8 cellular contexts compared by ENCODE assay signal in the genomic region with DNA sequence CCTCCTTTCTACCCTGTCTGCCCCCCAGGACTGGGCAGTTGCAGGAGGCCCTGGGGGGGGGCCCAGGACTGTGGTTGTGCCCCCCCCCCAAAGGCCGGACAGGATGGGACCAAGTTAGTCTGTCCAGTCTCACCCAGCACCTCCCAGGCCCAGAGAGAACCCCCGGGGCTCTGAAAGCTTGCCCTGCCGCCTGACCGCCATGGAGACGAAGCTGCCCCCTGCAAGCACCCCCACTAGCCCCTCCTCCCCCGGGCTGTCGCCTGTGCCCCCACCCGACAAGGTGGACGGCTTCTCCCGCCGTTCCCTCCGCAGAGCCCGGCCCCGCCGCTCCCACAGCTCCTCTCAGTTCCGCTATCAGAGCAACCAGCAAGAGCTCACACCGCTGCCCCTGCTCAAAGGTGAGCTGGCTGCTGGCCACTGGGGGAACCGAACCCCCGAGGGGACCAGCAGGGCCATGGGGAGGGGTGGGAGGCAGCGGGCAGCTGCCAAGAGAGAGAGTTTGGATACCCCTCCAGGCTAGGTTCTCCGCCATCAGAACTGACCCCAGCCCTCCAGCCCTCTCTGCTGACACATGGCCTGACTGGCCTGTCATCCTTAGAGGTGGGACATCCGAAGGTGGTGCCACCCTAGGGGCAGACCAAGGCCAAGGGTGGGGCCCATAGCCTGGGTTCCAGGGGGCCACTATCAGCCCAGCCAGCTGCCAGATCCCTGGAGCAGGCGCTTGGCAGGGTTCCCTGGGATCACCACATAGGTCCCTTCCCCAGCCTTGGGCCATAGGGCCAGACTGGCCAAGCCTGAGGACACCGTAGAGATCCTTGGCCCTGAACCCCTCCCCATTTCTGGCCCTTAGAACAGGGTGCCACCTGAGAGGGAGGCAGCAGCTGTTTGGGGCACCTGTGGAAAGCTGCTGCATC. TPM values are rescaled to one million over a fixed set of nuclear protein-coding genes. Genes with fewer than 3 reads are reported as not detected.
DNase-seq lines count a peak whose midpoint lies in the region; ATAC-seq and TF ChIP-seq lines count a peak whose summit lies in the region.

No MANE protein-coding gene starts in this region.

- TF ChIP-seq CTCF in DOHH2 (IDR thresholded peaks at IDR 0.05; ENCODE audit: low read depth, low read length, poor library complexity, severe bottlenecking) (no peak), esophagus muscularis mucosa (IDR thresholded peaks at IDR 0.05) (no peak), progenitor cell of endocrine pancreas (IDR thresholded peaks at IDR 0.05; ENCODE audit: unreplicated experiment) (no peak), testis (IDR thresholded peaks at IDR 0.05) (no peak)

- peaks cover 19% of the 10 kb centered on the region for H3K36me3 Mint-ChIP-seq in T-cell
- peaks cover 5% of the 10 kb centered on the region for H3K36me3 Mint-ChIP-seq in progenitor cell of endocrine pancreas (ENCODE audit: insufficient read depth)

- DNase-seq in T-cell (no peak), esophagus muscularis mucosa (ENCODE audit: extremely low spot score) (no peak), progenitor cell of endocrine pancreas (ENCODE audit: low spot score, unreplicated experiment) (no peak), amniotic stem cell (lab: John Stamatoyannopoulos, UW) (no peak), SHP77 (lab: John Stamatoyannopoulos, UW) (no peak), testis (no peak), 8988T (no peak)

- H3K4me3 Mint-ChIP-seq in T-cell (peak overlapping the region; percentile 90 to 94 (median 93)), progenitor cell of endocrine pancreas (ENCODE audit: low read depth) (peak overlapping the region; percentile 87)

- no peak for ATAC-seq in T-cell (replicated peaks in 1 of 4)

- H3K4me1 Mint-ChIP-seq in T-cell (peaks cover 14 to 23% (median 18%) of the 10 kb centered on the region in 3 donors), progenitor cell of endocrine pancreas (ENCODE audit: low read depth) (peaks cover 6% of the 10 kb centered on the region)

- no peak for TF ChIP-seq EP300 in esophagus muscularis mucosa (IDR thresholded peaks at IDR 0.05)

- H3K27ac ChIP-seq in DOHH2 (ENCODE audit: low read depth, low read length) (no peak overlapping the region), esophagus muscularis mucosa (replicated peaks in 1 of 4) (peak overlapping the region in 3 of 4 donors; percentile 97 to 99 (median 97)), testis (no peak overlapping the region)

- peak overlapping the region; percentile 72 for H3K4me2 ChIP-seq in DOHH2 (ENCODE audit: low read length)

- H4K20me1 ChIP-seq in DOHH2 (ENCODE audit: control insufficient read depth, insufficient read depth, low read depth, low read length) = no peaks in the 10 kb centered on the region

- H3K4me1 ChIP-seq in DOHH2 (ENCODE audit: control insufficient read depth, low read length) = peaks cover 19% of the 10 kb centered on the region
- peaks cover 24 to 30% (median 28%) of the 10 kb centered on the region in 4 donors for H3K4me1 ChIP-seq in esophagus muscularis mucosa
- peaks cover 18% of the 10 kb centered on the region for H3K4me1 ChIP-seq in testis

- H3K27ac Mint-ChIP-seq in T-cell (no peak overlapping the region), progenitor cell of endocrine pancreas (no peak overlapping the region)

- no peaks in the 10 kb centered on the region for H3K9me2 ChIP-seq in DOHH2 (replicated peaks; ENCODE audit: control insufficient read depth, low read length)

- TF ChIP-seq POLR2A in esophagus muscularis mucosa (IDR thresholded peaks at IDR 0.05; ENCODE audit: low read depth) (no peak), testis (IDR thresholded peaks at IDR 0.05) (no peak)

- H3K27me3 Mint-ChIP-seq in T-cell = no peaks in the 10 kb centered on the region
- H3K27me3 Mint-ChIP-seq in progenitor cell of endocrine pancreas = peaks cover 3% of the 10 kb centered on the region

- no peaks in the 10 kb centered on the region for H3K27me3 ChIP-seq in DOHH2 (ENCODE audit: control insufficient read depth, low read length)
- no peaks in the 10 kb centered on the region for H3K27me3 ChIP-seq in esophagus muscularis mucosa
- no peaks in the 10 kb centered on the region for H3K27me3 ChIP-seq in testis

- no peaks in the 10 kb centered on the region for H3K9me3 Mint-ChIP-seq in T-cell
- H3K9me3 Mint-ChIP-seq in progenitor cell of endocrine pancreas (ENCODE audit: low read depth) = no peaks in the 10 kb centered on the region

- H3K4me3 ChIP-seq in DOHH2 (ENCODE audit: low read length) = peak overlapping the region; percentile 75; the same call in 1 of the 2 replicates
- H3K4me3 ChIP-seq in esophagus muscularis mucosa = peak overlapping the region; percentile 85 to 100 (median 90)
- no peak overlapping the region for H3K4me3 ChIP-seq in testis

- no peaks in the 10 kb centered on the region for H3K9me3 ChIP-seq in DOHH2 (ENCODE audit: control insufficient read depth, insufficient read depth, low read length)
- H3K9me3 ChIP-seq in esophagus muscularis mucosa = no peaks in the 10 kb centered on the region
- H3K9me3 ChIP-seq in testis = no peaks in the 10 kb centered on the region

- H3K36me3 ChIP-seq in DOHH2 (ENCODE audit: control insufficient read depth, low read length) (no peaks in the 10 kb centered on the region), esophagus muscularis mucosa (peaks cover 22 to 43% (median 42%) of the 10 kb centered on the region in 4 donors), testis (ENCODE audit: low read depth, missing control alignments) (no peaks in the 10 kb centered on the region)

- 54% methylated on average over 20 of the region's 24 CpGs for WGBS in esophagus muscularis mucosa
- 63 to 77% methylated on average over 12 to 17 of the region's 24 CpGs for WGBS in testis, 2 donors

- POLR2A ChIA-PET in T-cell (lab: Charles Lee) = interaction anchor here in 1 of 2 donors (0.6 kb wide), 1 partner anchor 639 kb away, joined by 5 read pairs; no protein-coding TSS in a partner anchor

- CTCF ChIA-PET in T-cell (lab: Charles Lee) = no interaction called here

- H3K79me2 ChIP-seq in DOHH2 (ENCODE audit: control insufficient read depth, low read length) = no peaks in the 10 kb centered on the region

- intact Hi-C loops in esophagus muscularis mucosa (cut with DNase I) (no loop called here), testis (cut with DNase I; ENCODE audit: low total_unique reads) (no loop called here)

- no peaks in the 10 kb centered on the region for H3F3A ChIP-seq in DOHH2 (ENCODE audit: control insufficient read depth, insufficient read depth)

RNA-seq across cellular contexts. Expression of gene PPP2R5B, which starts 1.3 kb away (rescaled TPM):
- total RNA-seq in T-cell (10 to 100 TPM; 15.3 to 25.4 (median 17.2) TPM), esophagus muscularis mucosa (10 to 100 TPM; 24.1 to 38.8 (median 29.0) TPM), progenitor cell of endocrine pancreas (14.1 and 15.9 TPM in 2 replicates), testis (10 to 100 TPM; 19.4 to 26.2 TPM)
- 9.9 TPM for polyA plus RNA-seq in testis (ENCODE audit: insufficient read depth, low read depth, low replicate concordance)

RNA-seq across cellular contexts. Expression of gene ATG2A, which starts 8.8 kb away (rescaled TPM):
- total RNA-seq in T-cell = 100 to 1,000 TPM in 1 of 5 donors, 10 to 100 TPM in 4; 50.9 to 165 (median 55.4) TPM
- 10 to 100 TPM; 19.9 to 28.7 (median 26.1) TPM for total RNA-seq in esophagus muscularis mucosa
- 33.2 and 35.0 TPM in 2 replicates for total RNA-seq in progenitor cell of endocrine pancreas
- total RNA-seq in testis = 10 to 100 TPM; 51.1 to 56.1 TPM
- 22.2 TPM for polyA plus RNA-seq in testis (ENCODE audit: insufficient read depth, low read depth, low replicate concordance)

RNA-seq across cellular contexts. Expression of gene GPHA2, which starts 9.9 kb away (rescaled TPM):
- under 1 TPM in 1 of 5 donors, not detected in 4; 0.90 TPM for total RNA-seq in T-cell
- total RNA-seq in esophagus muscularis mucosa = not detected
- 0.41 TPM in 1 of 2 replicates, not detected in the other for total RNA-seq in progenitor cell of endocrine pancreas
- 1 to 10 TPM; 7.0 to 9.4 TPM for total RNA-seq in testis
- polyA plus RNA-seq in testis (ENCODE audit: insufficient read depth, low read depth, low replicate concordance) = 6.9 TPM

RNA-seq across cellular contexts. Expression of gene MAJIN, which starts 46.1 kb away (rescaled TPM):
- total RNA-seq in T-cell (1 to 10 TPM in 1 of 5 donors, under 1 TPM in 3, not detected in 1; 0.44 to 1.8 (median 0.82) TPM), esophagus muscularis mucosa (not detected), progenitor cell of endocrine pancreas (not detected in 2 replicates), testis (10 to 100 TPM; 14.4 to 34.8 TPM)
- polyA plus RNA-seq in testis (ENCODE audit: insufficient read depth, low read depth, low replicate concordance) = 36.4 TPM

RNA-seq across cellular contexts. Expression of gene EHD1, which starts 47.4 kb away (rescaled TPM):
- total RNA-seq in T-cell (100 to 1,000 TPM; 126 to 286 (median 269) TPM), esophagus muscularis mucosa (100 to 1,000 TPM in 2 of 4 donors, 10 to 100 TPM in 2; 57.0 to 193 (median 104) TPM), progenitor cell of endocrine pancreas (55.0 and 57.2 TPM in 2 replicates), testis (100 to 1,000 TPM; 230 to 455 TPM)
- polyA plus RNA-seq in testis (ENCODE audit: insufficient read depth, low read depth, low replicate concordance) = 328 TPM

Comparison
In these comparisons a context has a peak if more than half of its experiments do, and no peak if none do; other contexts are left out.
1. H3K27ac ChIP-seq: peak in esophagus muscularis mucosa (3 of 4); none in DOHH2 (single experiment) and testis (0 of 2).
2. H3K4me3 ChIP-seq: peak in DOHH2 (single experiment) and esophagus muscularis mucosa (4 of 4); none in testis (0 of 2).